Comparison of ENCODE assay signal across 20 cellular contexts in genomic region chr10:78868861-78869260, GRCh38.
"Had no signal": no experiment of that assay in that cellular context is flagged by ENCODE, and none has a peak within 500 bp of the region (broad histone marks: within the 10 kb centered on the region; RNA-seq: fewer than 3 reads in every experiment).

No MANE protein-coding gene starts in this region.

- H3K36me3 Mint-ChIP-seq: activated naive CD4-positive, alpha-beta T cell treated with anti-CD3 and anti-CD28 coated beads, Interleukin-2, amount 10 ng/mL, durations not matched to agents 7 days and 5 days; stimulated activated naive B cell treated with anti-CD40 and anti-IgM and Interleukin-4, amounts not matched to agents 10 μg/mL and 1 μg/mL and 100 μg/mL, for 72 hours had no signal

- DNase-seq: activated B cell treated with CpG ODN at 0.5 μM for 24 hours; activated CD4-positive, alpha-beta T cell treated with anti-CD3 and anti-CD28 coated beads for 36 hours; activated CD4-positive, alpha-beta T cell treated with anti-CD3 and anti-CD28 coated beads, Interleukin-2, amount 50 U/mL, for 4 hours; activated effector memory CD4-positive, alpha-beta T cell treated with anti-CD3 and anti-CD28 coated beads, Interleukin-2, amount 50 U/mL, for 16 hours; activated naive CD4-positive, alpha-beta T cell treated with anti-CD3 and anti-CD28 coated beads, Interleukin-2, amount 10 ng/mL, durations not matched to agents 7 days and 5 days; activated T-cell treated with anti-CD3 and anti-CD28 coated beads for 4 hours; dermis blood vessel endothelial cell; effector memory CD4-positive, alpha-beta T cell; gastrocnemius medialis; hippocampal formation; left ventricle myocardium inferior; occipital lobe; stimulated activated CD4-positive, alpha-beta T cell treated with anti-CD3 and anti-CD28 coated beads, Interleukin-15, amount 100 ng/mL, for 24 hours; stimulated activated naive B cell treated with anti-CD40 and anti-IgM and Interleukin-4, amounts not matched to agents 10 μg/mL and 1 μg/mL and 100 μg/mL, for 72 hours; T1000; testis had no signal

- H3K4me1 ChIP-seq: gastrocnemius medialis, left ventricle myocardium inferior had no signal

- H3K4me1 Mint-ChIP-seq: activated B cell treated with CpG ODN at 0.5 μM for 24 hours; activated naive CD4-positive, alpha-beta T cell treated with anti-CD3 and anti-CD28 coated beads, Interleukin-2, amount 10 ng/mL, durations not matched to agents 7 days and 5 days had no signal

- H3K4me3 Mint-ChIP-seq: activated B cell treated with CpG ODN at 0.5 μM for 24 hours; activated CD4-positive, alpha-beta T cell treated with anti-CD3 and anti-CD28 coated beads for 36 hours; activated naive CD4-positive, alpha-beta T cell treated with anti-CD3 and anti-CD28 coated beads, Interleukin-2, amount 10 ng/mL, durations not matched to agents 7 days and 5 days; stimulated activated naive B cell treated with anti-CD40 and anti-IgM and Interleukin-4, amounts not matched to agents 10 μg/mL and 1 μg/mL and 100 μg/mL, for 72 hours; T-helper 1 cell treated with Interleukin-12 subunit alpha and Interleukin-12 subunit beta and Interleukin-4 antibody, amounts not matched to agents 30 μg/mL and 1 μg/mL, for 36 hours had no signal

- H3K9me3 ChIP-seq: gastrocnemius medialis, left ventricle myocardium inferior, testis had no signal

- H3K36me3 ChIP-seq: gastrocnemius medialis, left ventricle myocardium inferior had no signal

- H3K27me3 ChIP-seq: gastrocnemius medialis, testis had no signal

- H3K4me3 ChIP-seq: gastrocnemius medialis, left ventricle myocardium inferior, smooth muscle cell, testis had no signal

- H3K27ac Mint-ChIP-seq: activated B cell treated with CpG ODN at 0.5 μM for 24 hours; activated CD4-positive, alpha-beta T cell treated with anti-CD3 and anti-CD28 coated beads for 36 hours; activated naive CD4-positive, alpha-beta T cell treated with anti-CD3 and anti-CD28 coated beads, Interleukin-2, amount 10 ng/mL, durations not matched to agents 7 days and 5 days; stimulated activated naive B cell treated with anti-CD40 and anti-IgM and Interleukin-4, amounts not matched to agents 10 μg/mL and 1 μg/mL and 100 μg/mL, for 72 hours; T-helper 1 cell treated with Interleukin-12 subunit alpha and Interleukin-12 subunit beta and Interleukin-4 antibody, amounts not matched to agents 30 μg/mL and 1 μg/mL, for 36 hours had no signal

- H3K9me3 Mint-ChIP-seq: activated B cell treated with CpG ODN at 0.5 μM for 24 hours; activated naive CD4-positive, alpha-beta T cell treated with anti-CD3 and anti-CD28 coated beads, Interleukin-2, amount 10 ng/mL, durations not matched to agents 7 days and 5 days; stimulated activated naive B cell treated with anti-CD40 and anti-IgM and Interleukin-4, amounts not matched to agents 10 μg/mL and 1 μg/mL and 100 μg/mL, for 72 hours; T-helper 1 cell treated with Interleukin-12 subunit alpha and Interleukin-12 subunit beta and Interleukin-4 antibody, amounts not matched to agents 30 μg/mL and 1 μg/mL, for 36 hours had no signal

- H3K4me2 ChIP-seq: smooth muscle cell had no signal

- ATAC-seq: activated CD4-positive, alpha-beta T cell treated with anti-CD3 and anti-CD28 coated beads for 36 hours; esophagus mucosa; gastrocnemius medialis; sciatic nerve; stimulated activated naive B cell treated with anti-CD40 and anti-IgM and Interleukin-4, amounts not matched to agents 10 μg/mL and 1 μg/mL and 100 μg/mL, for 72 hours had no signal

- H3K27ac ChIP-seq: gastrocnemius medialis, left ventricle myocardium inferior, testis had no signal
